ENCODE assay signal across 1 cellular context in genomic region chr6:8085053-8085511, GRCh38.
TF ChIP-seq lines count a peak whose summit lies in the region.

No MANE protein-coding gene starts in this region.

TF ChIP-seq in GM23338, 12 proteins besides CTCF, POLR2A, EP300 and RAD21 (continued from another document):
- TF ChIP-seq ZNF462 (CRISPR knock-in tag; IDR thresholded peaks at IDR 0.05) (no peak), ZNF114 (CRISPR knock-in tag; IDR thresholded peaks at IDR 0.05) (no peak), POLR2AphosphoS5 (IDR thresholded peaks at IDR 0.05; ENCODE audit: low read depth) (no peak), CREB1 (CRISPR knock-in tag; IDR thresholded peaks at IDR 0.05; ENCODE audit: low read depth) (no peak), ETS1 (IDR thresholded peaks at IDR 0.05) (no peak)
TF ChIP-seq in GM23338: peak in this region for 0.
